Comparison of ENCODE assay signal across 23 cellular contexts in the genomic region with DNA sequence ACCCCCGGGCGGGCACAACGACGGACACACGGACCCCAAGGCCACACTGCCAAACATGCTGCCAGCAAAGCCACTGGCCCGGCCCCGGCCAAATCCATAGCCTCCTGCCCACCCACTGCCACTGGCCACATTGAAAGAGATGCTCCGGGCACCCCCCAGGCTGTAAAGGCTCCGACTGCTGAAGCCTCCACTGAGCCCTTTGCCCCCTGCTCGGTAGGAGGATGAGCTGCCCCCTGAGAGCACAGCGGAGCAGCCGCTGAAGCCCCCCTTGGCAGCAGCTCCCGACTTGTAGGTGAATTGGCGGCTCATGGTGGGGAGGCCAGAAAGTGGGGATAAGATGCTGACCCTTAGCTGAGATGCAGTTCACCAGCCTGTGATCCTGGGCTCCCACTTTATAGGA. TPM values are rescaled to one million over a fixed set of nuclear protein-coding genes. Genes with fewer than 3 reads are reported as not detected.
"Had no signal": no experiment of that assay in that cellular context is flagged by ENCODE, and none has a peak within 500 bp of the region (broad histone marks: within the 10 kb centered on the region; RNA-seq: fewer than 3 reads in every experiment).

Gene KRT73, minus strand, starts transcription at position 344 of the 400 bp plus-strand sequence. Its CDS starts 35 bp downstream, at position 309.

- H3K27ac Mint-ChIP-seq: stimulated activated memory B cell treated with anti-CD40 and anti-IgM and Interleukin-4, amounts not matched to agents 10 μg/mL and 1 μg/mL and 100 μg/mL, for 72 hours; WTC11 had no signal

- H3K27ac ChIP-seq: brain microvascular endothelial cell, left lung, neutrophil, parathyroid adenoma, sigmoid colon, tibial artery, uterus had no signal

- H3K9me3 ChIP-seq: left lung, neutrophil, sigmoid colon, SK-N-SH, tibial artery, uterus had no signal

- H3K79me2 ChIP-seq: parathyroid adenoma had no signal

- H3K4me1 ChIP-seq: left lung, parathyroid adenoma, sigmoid colon, tibial artery, uterus had no signal

- H3K4me3 Mint-ChIP-seq: stimulated activated memory B cell treated with anti-CD40 and anti-IgM and Interleukin-4, amounts not matched to agents 10 μg/mL and 1 μg/mL and 100 μg/mL, for 72 hours; WTC11 had no signal

- H3K4me2 ChIP-seq: SK-N-SH had no signal

- DNase-seq: activated CD4-positive, alpha-beta T cell treated with anti-CD3 and anti-CD28 coated beads for 4 hours; activated CD8-positive, alpha-beta memory T cell treated with anti-CD3 and anti-CD28 coated beads for 24 hours; activated CD8-positive, alpha-beta memory T cell treated with anti-CD3 and anti-CD28 coated beads, Interleukin-2, amount 50 U/mL, for 48 hours; activated effector memory CD4-positive, alpha-beta T cell treated with Interleukin-2 at 50 U/mL for 16 hours; activated T-cell treated with anti-CD3 and anti-CD28 coated beads, Interleukin-2, amount 50 U/mL, for 48 hours; anterior cingulate cortex; brain microvascular endothelial cell; central memory CD4-positive, alpha-beta T cell; foreskin melanocyte; left lung; mammary epithelial cell; sigmoid colon; SK-N-SH; stimulated activated CD4-positive, alpha-beta T cell treated with anti-CD3 and anti-CD28 coated beads, Interleukin-4, amount 100 ng/mL, for 24 hours; tibial artery; uterus had no signal

- H3K9me3 Mint-ChIP-seq: stimulated activated memory B cell treated with anti-CD40 and anti-IgM and Interleukin-4, amounts not matched to agents 10 μg/mL and 1 μg/mL and 100 μg/mL, for 72 hours; WTC11 had no signal

- H3K27me3 ChIP-seq: neutrophil, sigmoid colon, uterus had no signal

- H3K9me2 ChIP-seq: SK-N-SH had no signal

- H3K36me3 ChIP-seq: brain microvascular endothelial cell, left lung, neutrophil, sigmoid colon, tibial artery, uterus had no signal

- H3K36me3 Mint-ChIP-seq: stimulated activated memory B cell treated with anti-CD40 and anti-IgM and Interleukin-4, amounts not matched to agents 10 μg/mL and 1 μg/mL and 100 μg/mL, for 72 hours; WTC11 had no signal

- H3K4me1 Mint-ChIP-seq: stimulated activated memory B cell treated with anti-CD40 and anti-IgM and Interleukin-4, amounts not matched to agents 10 μg/mL and 1 μg/mL and 100 μg/mL, for 72 hours; WTC11 had no signal

- H3K4me3 ChIP-seq: left lung, sigmoid colon, tibial artery, uterus had no signal

- H2AFZ ChIP-seq: parathyroid adenoma had no signal

- H3K9ac ChIP-seq: parathyroid adenoma, SK-N-SH had no signal

- ATAC-seq: left lung; stimulated activated memory B cell treated with anti-CD40 and anti-IgM and Interleukin-4, amounts not matched to agents 10 μg/mL and 1 μg/mL and 100 μg/mL, for 72 hours; WTC11 had no signal

RNA-seq across cellular contexts. Expression of gene KRT73, which starts in this region (rescaled TPM):
- total RNA-seq: epithelial cell of proximal tubule, kidney epithelial cell, left lung, mammary epithelial cell, sigmoid colon, subcutaneous adipose tissue, uterus, WTC11 had no signal
- polyA plus RNA-seq: mammary epithelial cell, SK-N-SH had no signal
